In genomic region chr12:57872362-57872761, GRCh38 we compare ENCODE assay signal across 25 cellular contexts.
"Had no signal": no experiment of that assay in that cellular context is flagged by ENCODE, and none has a peak within 500 bp of the region (broad histone marks: within the 10 kb centered on the region; RNA-seq: fewer than 3 reads in every experiment).

No MANE protein-coding gene starts in this region.

- H3K27ac ChIP-seq: foreskin keratinocyte, lower lobe of right lung, spleen, suprapubic skin, tibial artery, upper lobe of right lung, WERI-Rb-1 had no signal

- H3K27ac Mint-ChIP-seq: activated CD4-positive, alpha-beta memory T cell treated with anti-CD3 and anti-CD28 coated beads, Interleukin-2, amount 10 ng/mL, durations not matched to agents 7 days and 5 days; activated CD4-positive, alpha-beta T cell treated with anti-CD3 and anti-CD28 coated beads, Interleukin-2, amount 10 ng/mL, durations not matched to agents 7 days and 5 days; activated T-helper 17 cell treated with anti-CD3 and anti-CD28 coated beads, Interleukin-2, amount 50 U/mL, for 72 hours; endodermal cell; progenitor cell of endocrine pancreas; T-helper 17 cell had no signal

- H3K4me1 ChIP-seq: foreskin keratinocyte had no signal

- H3K36me3 Mint-ChIP-seq: naive thymus-derived CD8-positive, alpha-beta T cell had no signal

- ATAC-seq: activated T-cell treated with anti-CD3 and anti-CD28 coated beads, Interleukin-2, amount 50 U/mL, for 4 hours; activated T-helper 17 cell treated with anti-CD3 and anti-CD28 coated beads, Interleukin-2, amount 50 U/mL, for 72 hours; esophagus mucosa; foreskin keratinocyte; left lobe of liver; lower lobe of right lung; naive thymus-derived CD8-positive, alpha-beta T cell; T-helper 17 cell; upper lobe of right lung had no signal

- H3K4me3 Mint-ChIP-seq: activated CD4-positive, alpha-beta memory T cell treated with anti-CD3 and anti-CD28 coated beads, Interleukin-2, amount 10 ng/mL, durations not matched to agents 7 days and 5 days; activated CD4-positive, alpha-beta T cell treated with anti-CD3 and anti-CD28 coated beads, Interleukin-2, amount 10 ng/mL, durations not matched to agents 7 days and 5 days; activated T-cell treated with anti-CD3 and anti-CD28 coated beads, Interleukin-2, amount 50 U/mL, for 4 hours; activated T-helper 17 cell treated with anti-CD3 and anti-CD28 coated beads, Interleukin-2, amount 50 U/mL, for 72 hours; endodermal cell; naive thymus-derived CD8-positive, alpha-beta T cell; T-helper 17 cell had no signal

- H3K9me3 ChIP-seq: lower lobe of right lung, spleen, suprapubic skin, tibial artery, upper lobe of right lung had no signal

- H3K27me3 ChIP-seq: spleen, suprapubic skin, tibial artery, upper lobe of right lung had no signal

- H3K27me3 Mint-ChIP-seq: activated CD4-positive, alpha-beta T cell treated with anti-CD3 and anti-CD28 coated beads, Interleukin-2, amount 10 ng/mL, durations not matched to agents 7 days and 5 days had no signal

- H3K9me3 Mint-ChIP-seq: activated CD4-positive, alpha-beta memory T cell treated with anti-CD3 and anti-CD28 coated beads, Interleukin-2, amount 10 ng/mL, durations not matched to agents 7 days and 5 days; activated CD4-positive, alpha-beta T cell treated with anti-CD3 and anti-CD28 coated beads, Interleukin-2, amount 10 ng/mL, durations not matched to agents 7 days and 5 days; activated T-cell treated with anti-CD3 and anti-CD28 coated beads, Interleukin-2, amount 50 U/mL, for 4 hours; activated T-helper 17 cell treated with anti-CD3 and anti-CD28 coated beads, Interleukin-2, amount 50 U/mL, for 72 hours; naive thymus-derived CD8-positive, alpha-beta T cell had no signal

- H3K4me1 Mint-ChIP-seq: activated T-helper 17 cell treated with anti-CD3 and anti-CD28 coated beads, Interleukin-2, amount 50 U/mL, for 72 hours had no signal

- DNase-seq: activated CD4-positive, alpha-beta memory T cell treated with anti-CD3 and anti-CD28 coated beads, Interleukin-2, amount 10 ng/mL, durations not matched to agents 7 days and 5 days; activated CD4-positive, alpha-beta T cell treated with anti-CD3 and anti-CD28 coated beads, Interleukin-2, amount 10 ng/mL, durations not matched to agents 7 days and 5 days; activated CD4-positive, CD25-positive, alpha-beta regulatory T cell treated with anti-CD3 and anti-CD28 coated beads, Interleukin-2, amount 50 U/mL, for 72 hours; activated gamma-delta T cell treated with Interleukin-2 at 50 U/mL for 16 hours; activated naive CD4-positive, alpha-beta T cell treated with anti-CD3 and anti-CD28 coated beads, Interleukin-2, amount 50 U/mL, for 16 hours; activated T-cell treated with anti-CD3 and anti-CD28 coated beads, Interleukin-2, amount 50 U/mL, for 4 hours; amniotic stem cell; endodermal cell; foreskin keratinocyte; kidney glomerular epithelial cell; lower lobe of right lung; mesenchymal stem cell; naive thymus-derived CD8-positive, alpha-beta T cell; spleen; stimulated activated naive CD4-positive, alpha-beta T cell; T-helper 17 cell; T1000; tibial artery; upper lobe of right lung; WERI-Rb-1 had no signal
